3 cellular contexts compared by ENCODE assay signal in genomic region chr12:108656247-108656646, GRCh38. TPM values are rescaled to one million over a fixed set of nuclear protein-coding genes. Genes with fewer than 3 reads are reported as not detected.
"Had no signal": no experiment of that assay in that cellular context is flagged by ENCODE, and none has a peak within 500 bp of the region (broad histone marks: within the 10 kb centered on the region; RNA-seq: fewer than 3 reads in every experiment).

No MANE protein-coding gene starts in this region.

RNA-seq across cellular contexts. Expression of gene TMEM119, which starts 58.4 kb away (rescaled TPM):
- total RNA-seq: activated B cell treated with CpG ODN at 0.5 μM for 24 hours; activated CD8-positive, alpha-beta T cell treated with anti-CD3 and anti-CD28 coated beads for 36 hours; activated T-helper 2 cell treated with anti-CD3 and anti-CD28 coated beads, Interferon-gamma antibody, Interleukin-2, Interleukin-4, amounts not matched to agents 10 μg/mL and 5 μg/mL and 100 μg/mL, durations not matched to agents 14 hours and 24 hours and 36 hours had no signal
